1 cellular context compared by ENCODE assay signal in genomic region chr2:162000466-162000865, GRCh38.
TF ChIP-seq lines count a peak whose summit lies in the region.

No MANE protein-coding gene starts in this region.

TF ChIP-seq in WTC11, 78 proteins besides CTCF, POLR2A, EP300 and RAD21 (continued from another document):
- TF ChIP-seq MLX (CRISPR knock-in tag; IDR thresholded peaks at IDR 0.05) (no peak), GABPB1 (CRISPR knock-in tag; IDR thresholded peaks at IDR 0.05) (no peak), HMGA2 (CRISPR knock-in tag; IDR thresholded peaks at IDR 0.05) (no peak)
- TF ChIP-seq, protein P1, sequence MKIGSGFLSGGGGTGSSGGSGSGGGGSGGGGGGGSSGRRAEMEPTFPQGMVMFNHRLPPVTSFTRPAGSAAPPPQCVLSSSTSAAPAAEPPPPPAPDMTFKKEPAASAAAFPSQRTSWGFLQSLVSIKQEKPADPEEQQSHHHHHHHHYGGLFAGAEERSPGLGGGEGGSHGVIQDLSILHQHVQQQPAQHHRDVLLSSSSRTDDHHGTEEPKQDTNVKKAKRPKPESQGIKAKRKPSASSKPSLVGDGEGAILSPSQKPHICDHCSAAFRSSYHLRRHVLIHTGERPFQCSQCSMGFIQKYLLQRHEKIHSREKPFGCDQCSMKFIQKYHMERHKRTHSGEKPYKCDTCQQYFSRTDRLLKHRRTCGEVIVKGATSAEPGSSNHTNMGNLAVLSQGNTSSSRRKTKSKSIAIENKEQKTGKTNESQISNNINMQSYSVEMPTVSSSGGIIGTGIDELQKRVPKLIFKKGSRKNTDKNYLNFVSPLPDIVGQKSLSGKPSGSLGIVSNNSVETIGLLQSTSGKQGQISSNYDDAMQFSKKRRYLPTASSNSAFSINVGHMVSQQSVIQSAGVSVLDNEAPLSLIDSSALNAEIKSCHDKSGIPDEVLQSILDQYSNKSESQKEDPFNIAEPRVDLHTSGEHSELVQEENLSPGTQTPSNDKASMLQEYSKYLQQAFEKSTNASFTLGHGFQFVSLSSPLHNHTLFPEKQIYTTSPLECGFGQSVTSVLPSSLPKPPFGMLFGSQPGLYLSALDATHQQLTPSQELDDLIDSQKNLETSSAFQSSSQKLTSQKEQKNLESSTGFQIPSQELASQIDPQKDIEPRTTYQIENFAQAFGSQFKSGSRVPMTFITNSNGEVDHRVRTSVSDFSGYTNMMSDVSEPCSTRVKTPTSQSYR (CRISPR knock-in tag; IDR thresholded peaks at IDR 0.05) = no peak
TF ChIP-seq in WTC11: peak in this region for 0.
